In the genomic region with DNA sequence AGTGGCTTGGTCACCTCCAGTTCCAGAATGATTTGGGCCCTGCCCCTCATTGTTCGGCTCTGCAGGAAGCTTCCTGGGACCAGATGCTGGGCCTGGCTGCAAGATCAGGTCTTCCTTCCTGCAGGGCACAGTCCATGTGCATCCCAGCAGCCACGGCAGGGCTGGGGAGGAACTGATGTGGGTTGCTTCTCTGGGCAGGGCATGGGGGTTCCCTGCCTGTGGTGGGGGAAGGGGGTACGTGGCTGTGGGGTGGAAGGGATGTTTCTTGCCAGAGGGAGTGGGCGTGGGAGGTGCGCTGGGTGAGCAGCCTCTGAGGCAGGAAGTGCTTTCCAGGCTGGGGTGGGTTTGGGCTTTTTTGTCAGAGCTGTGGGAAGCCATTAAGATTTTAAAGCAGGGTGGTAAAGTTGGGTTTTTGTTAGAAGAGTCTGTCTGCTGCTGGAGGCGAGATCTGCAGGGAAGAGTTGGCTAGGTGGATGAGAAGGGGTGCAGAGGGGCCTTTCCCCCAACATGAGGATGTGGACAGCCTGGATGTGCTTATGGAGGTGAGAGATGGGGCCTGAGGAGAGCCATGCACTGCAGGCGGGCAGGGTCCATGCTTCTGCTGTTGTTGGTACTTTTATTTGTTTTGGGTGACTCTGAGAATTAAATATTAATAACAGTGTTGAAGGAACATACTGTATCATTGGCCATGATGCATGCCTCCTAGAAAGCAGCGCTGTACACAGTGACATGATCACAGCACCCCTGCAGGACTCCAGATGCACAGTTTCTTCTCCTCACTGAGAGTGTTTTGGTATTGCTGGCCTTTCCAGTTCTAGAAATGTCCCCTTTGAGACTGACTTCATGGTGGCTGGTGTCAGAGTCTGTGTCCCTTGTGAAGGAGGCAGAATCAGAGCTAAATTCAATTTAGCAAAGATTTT, we compare ENCODE assay signal across 10 cellular contexts. TPM values are rescaled to one million over a fixed set of nuclear protein-coding genes. Genes with fewer than 3 reads are reported as not detected.
DNase-seq lines count a peak whose midpoint lies in the region; ATAC-seq and TF ChIP-seq lines count a peak whose summit lies in the region.
"Had no signal": no experiment of that assay in that cellular context is flagged by ENCODE, and none has a peak within 500 bp of the region (broad histone marks: within the 10 kb centered on the region; RNA-seq: fewer than 3 reads in every experiment).

No MANE protein-coding gene starts in this region.

- H3K36me3 Mint-ChIP-seq in GM23338 (ENCODE audit: low read depth): peaks cover 19% of the 10 kb centered on the region
- H3K36me3 Mint-ChIP-seq in T-helper 2 cell treated with Interferon-gamma antibody and Interleukin-4, amounts not matched to agents 5 μg/mL and 100 μg/mL, for 36 hours (ENCODE audit: low read depth): peaks cover 38% of the 10 kb centered on the region
- peaks cover 23% of the 10 kb centered on the region for H3K36me3 Mint-ChIP-seq in central memory CD8-positive, alpha-beta T cell (ENCODE audit: insufficient read depth)

- peaks cover 8% of the 10 kb centered on the region; the same call in 1 of the 2 replicates for H3K4me1 ChIP-seq in GM23338 (ENCODE audit: insufficient read depth)

- H3K4me1 Mint-ChIP-seq in GM23338: peaks cover 21% of the 10 kb centered on the region
- peaks cover 49% of the 10 kb centered on the region for H3K4me1 Mint-ChIP-seq in T-helper 2 cell treated with Interferon-gamma antibody and Interleukin-4, amounts not matched to agents 5 μg/mL and 100 μg/mL, for 36 hours (ENCODE audit: low read depth)
- H3K4me1 Mint-ChIP-seq in central memory CD8-positive, alpha-beta T cell: peaks cover 54% of the 10 kb centered on the region

- TF ChIP-seq CTCF in GM23338 (conservative IDR thresholded peaks at IDR 0.05; ENCODE audit: low read depth in 2 of 2): no peak

- no peak overlapping the region for H3K27ac ChIP-seq in GM23338 (ENCODE audit: low read depth)

- no peaks in the 10 kb centered on the region for H3F3A ChIP-seq in GM23338 (replicated peaks; ENCODE audit: low read depth)

- H3K9me2 ChIP-seq in GM23338 (ENCODE audit: insufficient read depth): no peaks in the 10 kb centered on the region

- no peak overlapping the region for H2AFZ ChIP-seq in GM23338

- H3K4me2 ChIP-seq in GM23338: 0 out of 2 replicates have a peak overlapping the region, but pooled peaks have one; percentile 31

- peak; percentile 69 for ATAC-seq in GM23338
- ATAC-seq in central memory CD8-positive, alpha-beta T cell (replicated peaks; ENCODE audit: extremely low read depth, poor library complexity, severe bottlenecking): peak; percentile 44
- no peak for ATAC-seq in HG03460 (IDR thresholded peaks at IDR 0.05; ENCODE audit: unreplicated experiment)

- H3K27me3 ChIP-seq in GM23338 (ENCODE audit: insufficient read depth): no peaks in the 10 kb centered on the region

- H3K4me3 ChIP-seq in GM23338: no peak overlapping the region

- H3K9me3 Mint-ChIP-seq in GM23338: peaks cover 3% of the 10 kb centered on the region; the same call in 1 of the 3 replicates
- no peaks in the 10 kb centered on the region for H3K9me3 Mint-ChIP-seq in T-helper 2 cell treated with Interferon-gamma antibody and Interleukin-4, amounts not matched to agents 5 μg/mL and 100 μg/mL, for 36 hours
- no peaks in the 10 kb centered on the region for H3K9me3 Mint-ChIP-seq in central memory CD8-positive, alpha-beta T cell

- no peak overlapping the region; the same call in 2 of the 3 replicates for H3K4me3 Mint-ChIP-seq in GM23338
- peak overlapping the region; percentile 51 for H3K4me3 Mint-ChIP-seq in T-helper 2 cell treated with Interferon-gamma antibody and Interleukin-4, amounts not matched to agents 5 μg/mL and 100 μg/mL, for 36 hours
- peak overlapping the region; percentile 18 for H3K4me3 Mint-ChIP-seq in central memory CD8-positive, alpha-beta T cell

- H3K27ac Mint-ChIP-seq in GM23338: peak overlapping the region; percentile 89
- H3K27ac Mint-ChIP-seq in T-helper 2 cell treated with Interferon-gamma antibody and Interleukin-4, amounts not matched to agents 5 μg/mL and 100 μg/mL, for 36 hours: peak overlapping the region; percentile 79
- peak overlapping the region; percentile 64 for H3K27ac Mint-ChIP-seq in central memory CD8-positive, alpha-beta T cell (ENCODE audit: low read depth)

- H3K79me2 ChIP-seq in GM23338 (replicated peaks; ENCODE audit: insufficient read depth): no peaks in the 10 kb centered on the region

- peaks cover 17% of the 10 kb centered on the region for H3K27me3 Mint-ChIP-seq in GM23338 (ENCODE audit: insufficient read depth, low read depth, poor library complexity)
- no peaks in the 10 kb centered on the region for H3K27me3 Mint-ChIP-seq in T-helper 2 cell treated with Interferon-gamma antibody and Interleukin-4, amounts not matched to agents 5 μg/mL and 100 μg/mL, for 36 hours (ENCODE audit: low read depth)
- H3K27me3 Mint-ChIP-seq in central memory CD8-positive, alpha-beta T cell: no peaks in the 10 kb centered on the region

- DNase-seq in GM23338 (ENCODE audit: low spot score) (peak; percentile 33), H4 (ENCODE audit: low spot score) (no peak), GOT3 (lab: John Stamatoyannopoulos, UW) (no peak)
- peak; percentile 56 for DNase-seq in T-helper 2 cell treated with Interferon-gamma antibody and Interleukin-4, amounts not matched to agents 5 μg/mL and 100 μg/mL, for 36 hours (ENCODE audit: low spot score)
- no peak for DNase-seq in central memory CD8-positive, alpha-beta T cell (ENCODE audit: low spot score in 2 of 2)
- peak; percentile 44 for DNase-seq in stimulated activated CD4-positive, alpha-beta T cell treated with anti-CD3 and anti-CD28 coated beads, Interleukin-4, amount 100 ng/mL, for 1 hour
- DNase-seq in NK-92 treated with Interleukin-12 subunit alpha and Interleukin-12 subunit beta, amount 100 ng/mL, for 24 hours (lab: John Stamatoyannopoulos, UW): no peak
- DNase-seq: erythroblast, NCI-H2029 treated with DMSO at 0.1 percent for 48 hours had no signal

- no peaks in the 10 kb centered on the region for H4K20me1 ChIP-seq in GM23338 (replicated peaks; ENCODE audit: insufficient read depth)

- no peaks in the 10 kb centered on the region for H3K36me3 ChIP-seq in GM23338 (ENCODE audit: insufficient read depth)

TF ChIP-seq in GM23338, 12 proteins besides CTCF, POLR2A, EP300 and RAD21 (continues in another document):
- TF ChIP-seq STAT1 (IDR thresholded peaks at IDR 0.05; ENCODE audit: unreplicated experiment) (no peak), ETS1 (IDR thresholded peaks at IDR 0.05) (no peak)

RNA-seq across cellular contexts. Expression of gene DGKD, which starts 45.3 kb away (rescaled TPM):
- 20.5 and 23.4 TPM in 2 replicates for total RNA-seq in GM23338 (2014; rRNA removed; shearing (Covaris generic))
- 10.6 and 11.1 TPM in 2 replicates for polyA plus RNA-seq in GM23338 (2016; fragmentation: Nextera tagmentation; extraction: Ambion mirVana)
- 33.4 and 34.3 TPM in 2 replicates for total RNA-seq in H4 (2014; rRNA removed; shearing (Covaris generic))

Comparison
In these comparisons a context has a peak if more than half of its experiments do, and no peak if none do; other contexts are left out.
1. DNase-seq: peak in GM23338 (single experiment), T-helper 2 cell treated with Interferon-gamma antibody and Interleukin-4, amounts not matched to agents 5 μg/mL and 100 μg/mL, for 36 hours (single experiment) and stimulated activated CD4-positive, alpha-beta T cell treated with anti-CD3 and anti-CD28 coated beads, Interleukin-4, amount 100 ng/mL, for 1 hour (single experiment); none in central memory CD8-positive, alpha-beta T cell (0 of 2), H4 (single experiment), NK-92 treated with Interleukin-12 subunit alpha and Interleukin-12 subunit beta, amount 100 ng/mL, for 24 hours (single experiment) and GOT3 (single experiment).
2. Peak in every context shown above with its lines, with median percentiles within 50 percentile points of each other: H3K27ac Mint-ChIP-seq.